ENCODE assay signal across 1 cellular context in the genomic region with DNA sequence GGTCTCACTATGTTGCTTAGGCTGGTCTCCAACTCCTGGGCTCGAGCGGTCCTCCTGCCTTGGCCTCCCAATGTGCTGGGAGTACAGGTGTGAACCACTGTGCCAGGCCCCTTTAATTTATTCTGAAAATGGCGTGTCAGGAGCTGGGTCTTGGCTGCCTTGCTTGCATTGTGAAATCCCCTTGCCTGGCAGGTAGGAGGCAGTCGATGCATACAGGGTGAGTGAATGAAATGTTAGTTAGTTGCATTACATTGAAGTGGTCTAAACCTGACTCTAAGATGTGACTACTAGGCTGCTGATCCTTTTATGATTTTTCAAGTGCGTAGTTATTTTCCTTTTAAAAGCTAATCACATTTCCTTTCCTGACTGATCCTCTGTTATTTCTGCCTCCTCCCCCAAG.
TF ChIP-seq lines count a peak whose summit lies in the region.

No MANE protein-coding gene starts in this region.

TF ChIP-seq in H1, 55 proteins besides CTCF, POLR2A, EP300 and RAD21:
- no peak for TF ChIP-seq TAF7 (optimal IDR thresholded peaks at IDR 0.05; ENCODE audit: borderline replicate concordance, low read depth, low read length)
- TF ChIP-seq CEBPB (IDR thresholded peaks at IDR 0.05; ENCODE audit: low read depth, low read length), result 0 out of 2 replicates have a peak, but pooled peaks have one; percentile 22
